ENCODE assay signal across 14 cellular contexts in genomic region chr17:55296171-55296695, GRCh38. TPM values are rescaled to one million over a fixed set of nuclear protein-coding genes. Genes with fewer than 3 reads are reported as not detected.
"Had no signal": no experiment of that assay in that cellular context is flagged by ENCODE, and none has a peak within 500 bp of the region (broad histone marks: within the 10 kb centered on the region; RNA-seq: fewer than 3 reads in every experiment).

No MANE protein-coding gene starts in this region.

- H3K27me3 Mint-ChIP-seq: activated CD4-positive, alpha-beta memory T cell treated with anti-CD3 and anti-CD28 coated beads for 36 hours; type B pancreatic cell had no signal

- H3K9me3 ChIP-seq: ovary, testis had no signal

- H3K9me3 Mint-ChIP-seq: activated CD4-positive, alpha-beta memory T cell treated with anti-CD3 and anti-CD28 coated beads for 36 hours; activated naive CD8-positive, alpha-beta T cell treated with anti-CD3 and anti-CD28 coated beads, Interleukin-2, amount 10 ng/mL, durations not matched to agents 7 days and 5 days; stimulated activated naive CD8-positive, alpha-beta T cell treated with anti-CD3 and anti-CD28 coated beads, Interleukin-15, amount 100 ng/mL, for 72 hours; T-helper 2 cell treated with Interferon-gamma antibody and Interleukin-4, amounts not matched to agents 5 μg/mL and 100 μg/mL, for 36 hours had no signal

- H3K36me3 Mint-ChIP-seq: activated CD4-positive, alpha-beta memory T cell treated with anti-CD3 and anti-CD28 coated beads for 36 hours; activated naive CD8-positive, alpha-beta T cell treated with anti-CD3 and anti-CD28 coated beads, Interleukin-2, amount 10 ng/mL, durations not matched to agents 7 days and 5 days; type B pancreatic cell; WTC11 had no signal

- H3K4me3 ChIP-seq: ovary, psoas muscle, testis had no signal

- H3K4me1 ChIP-seq: foreskin keratinocyte, psoas muscle had no signal

- H3K4me1 Mint-ChIP-seq: endodermal cell; neural crest cell; stimulated activated naive CD8-positive, alpha-beta T cell treated with anti-CD3 and anti-CD28 coated beads, Interleukin-15, amount 100 ng/mL, for 72 hours; WTC11 had no signal

- H3K4me3 Mint-ChIP-seq: activated CD4-positive, alpha-beta memory T cell treated with anti-CD3 and anti-CD28 coated beads for 36 hours; activated naive CD8-positive, alpha-beta T cell treated with anti-CD3 and anti-CD28 coated beads, Interleukin-2, amount 10 ng/mL, durations not matched to agents 7 days and 5 days; endodermal cell; neural crest cell; stimulated activated naive CD8-positive, alpha-beta T cell treated with anti-CD3 and anti-CD28 coated beads, Interleukin-15, amount 100 ng/mL, for 72 hours; T-helper 2 cell treated with Interferon-gamma antibody and Interleukin-4, amounts not matched to agents 5 μg/mL and 100 μg/mL, for 36 hours; type B pancreatic cell; WTC11 had no signal

- H3K27ac ChIP-seq: epithelial cell of prostate, foreskin keratinocyte, ovary, psoas muscle, testis had no signal

- H3K27ac Mint-ChIP-seq: activated CD4-positive, alpha-beta memory T cell treated with anti-CD3 and anti-CD28 coated beads for 36 hours; activated naive CD8-positive, alpha-beta T cell treated with anti-CD3 and anti-CD28 coated beads, Interleukin-2, amount 10 ng/mL, durations not matched to agents 7 days and 5 days; endodermal cell; stimulated activated naive CD8-positive, alpha-beta T cell treated with anti-CD3 and anti-CD28 coated beads, Interleukin-15, amount 100 ng/mL, for 72 hours; T-helper 2 cell treated with Interferon-gamma antibody and Interleukin-4, amounts not matched to agents 5 μg/mL and 100 μg/mL, for 36 hours; type B pancreatic cell; WTC11 had no signal

- H3K36me3 ChIP-seq: ovary had no signal

- H3K27me3 ChIP-seq: ovary, testis had no signal

RNA-seq across cellular contexts. Expression of gene HLF, which starts 31.5 kb away (rescaled TPM):
- total RNA-seq: endodermal cell, lung microvascular endothelial cell, neural crest cell had no signal
- polyA plus RNA-seq: foreskin keratinocyte had no signal
